20 cellular contexts compared by ENCODE assay signal in genomic region chr14:101174522-101174838, GRCh38.
DNase-seq lines count a peak whose midpoint lies in the region; ATAC-seq, FAIRE-seq and TF ChIP-seq lines count a peak whose summit lies in the region.
"Had no signal": no experiment of that assay in that cellular context is flagged by ENCODE, and none has a peak within 500 bp of the region (broad histone marks: within the 10 kb centered on the region; RNA-seq: fewer than 3 reads in every experiment).

No MANE protein-coding gene starts in this region.

- H3K27ac ChIP-seq in SK-N-SH (ENCODE audit: low read depth in 2 of 2, low read length in 1 of 2) (peak overlapping the region in 1 of 2 experiments; percentile 92; a peak in 1 of 4 replicates), thyroid gland (peak overlapping the region in 2 of 3 donors; percentile 58 to 61)
- H3K27ac ChIP-seq: transverse colon had no signal

- no peak for TF ChIP-seq EP300 in SK-N-SH (IDR thresholded peaks at IDR 0.05; ENCODE audit: borderline replicate concordance in 1 of 2, low read depth in 1 of 2, low read length in 1 of 2)

- TF ChIP-seq POLR2A in thyroid gland (IDR thresholded peaks at IDR 0.05): no peak

- no peak overlapping the region for H3K4me2 ChIP-seq in SK-N-SH

- TF ChIP-seq CTCF in SK-N-SH (IDR thresholded peaks at IDR 0.05): no peak
- TF ChIP-seq CTCF in thyroid gland (IDR thresholded peaks at IDR 0.05): peak in 3 of 6 experiments; percentile 13 to 43 (median 24)

- H3K9me2 ChIP-seq in SK-N-SH: no peaks in the 10 kb centered on the region

- H3F3A ChIP-seq in SK-N-SH (replicated peaks; ENCODE audit: insufficient read depth): no peaks in the 10 kb centered on the region

- no peak for FAIRE-seq in urothelium cell line (lab: Jason Lieb, UNC)
- FAIRE-seq: GM18507, RCC 7860 had no signal

- H3K27me3 ChIP-seq in SK-N-SH (ENCODE audit: insufficient read depth) (no peaks in the 10 kb centered on the region), thyroid gland (no peaks in the 10 kb centered on the region)
- H3K27me3 ChIP-seq: transverse colon had no signal

- H3K9me3 ChIP-seq in SK-N-SH (no peaks in the 10 kb centered on the region), thyroid gland (no peaks in the 10 kb centered on the region)
- H3K9me3 ChIP-seq: transverse colon had no signal

- H3K36me3 ChIP-seq in SK-N-SH (replicated peaks in 1 of 2; ENCODE audit: control insufficient read depth in 1 of 2, insufficient read depth in 2 of 2, low read length in 1 of 2) (no peaks in the 10 kb centered on the region), thyroid gland (no peaks in the 10 kb centered on the region)
- H3K36me3 ChIP-seq: transverse colon had no signal

- H3K4me1 ChIP-seq in SK-N-SH (ENCODE audit: control insufficient read depth in 1 of 2, insufficient read depth in 2 of 2, low read depth in 1 of 2, low read length in 1 of 2) (peaks cover 0 to 47% of the 10 kb centered on the region in 2 experiments; a peak in 1 of 4 replicates), thyroid gland (peaks cover 9 to 13% of the 10 kb centered on the region in 2 donors)
- H3K4me1 ChIP-seq: transverse colon had no signal

- H3K4me3 ChIP-seq in SK-N-SH (ENCODE audit: low read depth in 2 of 2, low read length in 1 of 2) (no peak overlapping the region), thyroid gland (replicated peaks in 1 of 3) (no peak overlapping the region)
- H3K4me3 ChIP-seq: transverse colon had no signal

- TF ChIP-seq RAD21 in SK-N-SH (IDR thresholded peaks at IDR 0.05; ENCODE audit: low read length): no peak

- ATAC-seq in SK-N-SH treated with all-trans-retinoic acid at 6 μM for 48 hours (no peak), HG02970 (IDR thresholded peaks at IDR 0.05; ENCODE audit: low FRiP score, unreplicated experiment) (no peak)
- ATAC-seq: sciatic nerve; stimulated activated naive CD8-positive, alpha-beta T cell treated with anti-CD3 and anti-CD28 coated beads, Interleukin-15, Interleukin-2, amounts not matched to agents 100 U/mL and 50 U/mL, for 24 hours had no signal

- no peaks in the 10 kb centered on the region for H3K79me2 ChIP-seq in SK-N-SH (ENCODE audit: insufficient read depth)

- CTCF ChIA-PET in SK-N-SH (lab: Yijun Ruan, JAX): interaction anchor here (1.1 kb wide), 1 partner anchor 14 kb away, joined by 4 read pairs; no protein-coding TSS in a partner anchor

- WGBS in SK-N-SH (ENCODE audit: low lambda C conversion rate): 64% methylated on average over 12 of the region's 12 CpGs
- WGBS in thyroid gland, 2 donors: 31 to 43% methylated on average over 4 to 12 of the region's 12 CpGs

- H3K9ac ChIP-seq in SK-N-SH: no peak overlapping the region

- DNase-seq in SK-N-SH (peak; percentile 24), NCI-H2107 (lab: John Stamatoyannopoulos, UW) (peak; percentile 92), cerebellum (ENCODE audit: low spot score) (peak; percentile 23), thyroid gland (peak; percentile 90 to 95), urothelium cell line (ENCODE audit: low spot score) (no peak), NCI-H1694 treated with DMSO at 0.1 percent for 48 hours (lab: John Stamatoyannopoulos, UW) (no peak)
- DNase-seq: activated CD4-positive, alpha-beta T cell treated with anti-CD3 and anti-CD28 coated beads for 48 hours; activated T-cell treated with anti-CD3 and anti-CD28 coated beads for 4 hours; amygdala; effector memory CD4-positive, alpha-beta T cell; GOT3; NCI-H82; stimulated activated naive CD8-positive, alpha-beta T cell treated with anti-CD3 and anti-CD28 coated beads, Interleukin-15, Interleukin-2, amounts not matched to agents 100 U/mL and 50 U/mL, for 24 hours; SW 1271; transverse colon had no signal

- H2AFZ ChIP-seq in SK-N-SH (ENCODE audit: low read depth): no peak overlapping the region

- no peaks in the 10 kb centered on the region for H4K20me1 ChIP-seq in SK-N-SH (ENCODE audit: insufficient read depth)

- POLR2A ChIA-PET in SK-N-SH (lab: Yijun Ruan, JAX): no interaction called here

- intact Hi-C loops in thyroid gland (cut with DNase I): no loop called here

TF ChIP-seq in SK-N-SH, 30 proteins besides CTCF, POLR2A, EP300 and RAD21 (continues in another document):
- TF ChIP-seq MEF2A (IDR thresholded peaks at IDR 0.05; ENCODE audit: borderline replicate concordance, low read depth) (no peak), RFX5 (IDR thresholded peaks at IDR 0.05; ENCODE audit: low read length) (no peak), PBX3 (IDR thresholded peaks at IDR 0.05) (no peak), YY1 (IDR thresholded peaks at IDR 0.05; ENCODE audit: low read depth) (no peak), RXRA (IDR thresholded peaks at IDR 0.05; ENCODE audit: borderline replicate concordance, low read depth) (no peak), SIN3A (IDR thresholded peaks at IDR 0.05; ENCODE audit: borderline replicate concordance, low read depth, low read length) (no peak), NRF1 (IDR thresholded peaks at IDR 0.05; ENCODE audit: low read depth, low read length) (no peak), USF1 (IDR thresholded peaks at IDR 0.05; ENCODE audit: borderline replicate concordance, low read depth) (no peak), FOSL2 (IDR thresholded peaks at IDR 0.05; ENCODE audit: borderline replicate concordance, low read depth) (no peak), RCOR1 (IDR thresholded peaks at IDR 0.05; ENCODE audit: low read length) (no peak), TCF12 (IDR thresholded peaks at IDR 0.05) (no peak), MAX (IDR thresholded peaks at IDR 0.05; ENCODE audit: low read depth) (no peak), GATA2 (CRISPR knock-in tag; IDR thresholded peaks at IDR 0.05) (no peak)

TF ChIP-seq in SK-N-SH treated with all-trans-retinoic acid at 6 μM for 48 hours, 23 proteins besides CTCF, POLR2A, EP300 and RAD21:
- TF ChIP-seq CSDC2 (CRISPR knock-in tag; IDR thresholded peaks at IDR 0.05) (no peak), POU6F1 (CRISPR knock-in tag; IDR thresholded peaks at IDR 0.05; ENCODE audit: borderline replicate concordance, low read depth) (no peak), CREB5 (CRISPR knock-in tag; IDR thresholded peaks at IDR 0.05; ENCODE audit: low read depth) (no peak), RARB (CRISPR knock-in tag; IDR thresholded peaks at IDR 0.05) (no peak), ZFP3 (CRISPR knock-in tag; IDR thresholded peaks at IDR 0.05) (no peak)

Comparison
In these comparisons a context has a peak if more than half of its experiments do, and no peak if none do; other contexts are left out.
1. DNase-seq: peak in SK-N-SH (single experiment), NCI-H2107 (single experiment), cerebellum (single experiment) and thyroid gland (2 of 2); none in urothelium cell line (single experiment) and NCI-H1694 treated with DMSO at 0.1 percent for 48 hours (single experiment).